30 cellular contexts compared by ENCODE assay signal in the genomic region with DNA sequence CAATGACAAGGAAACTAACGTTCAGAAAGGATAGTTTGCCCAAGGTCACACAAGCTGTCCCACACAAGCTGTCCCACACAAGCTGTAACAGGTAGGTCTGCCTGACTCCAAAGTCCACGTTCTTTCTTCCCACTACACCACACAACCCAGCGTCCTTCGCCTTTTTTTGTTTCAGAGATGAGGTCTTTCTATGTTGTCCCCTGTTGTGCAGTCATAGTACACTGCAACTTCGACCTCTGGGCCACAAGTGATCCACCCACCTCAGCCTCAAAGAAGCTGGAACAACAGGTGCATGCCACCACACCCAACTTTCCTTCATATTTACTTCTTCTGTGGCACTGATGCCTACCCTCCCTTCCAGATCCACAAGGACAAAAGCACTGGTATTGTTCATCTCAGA. TPM values are rescaled to one million over a fixed set of nuclear protein-coding genes. Genes with fewer than 3 reads are reported as not detected.
DNase-seq lines count a peak whose midpoint lies in the region; ATAC-seq, FAIRE-seq and TF ChIP-seq lines count a peak whose summit lies in the region.
"Had no signal": no experiment of that assay in that cellular context is flagged by ENCODE, and none has a peak within 500 bp of the region (broad histone marks: within the 10 kb centered on the region; RNA-seq: fewer than 3 reads in every experiment).

No MANE protein-coding gene starts in this region.

- peaks cover 17% of the 10 kb centered on the region for H3K27me3 Mint-ChIP-seq in activated CD4-positive, alpha-beta T cell treated with anti-CD3 and anti-CD28 coated beads, Interleukin-2, amount 10 ng/mL, durations not matched to agents 24 days and 14 days
- peaks cover 0 to 8% of the 10 kb centered on the region in 2 donors for H3K27me3 Mint-ChIP-seq in CD8-positive, alpha-beta memory T cell
- H3K27me3 Mint-ChIP-seq: IgD-negative memory B cell had no signal

- H3K4me3 Mint-ChIP-seq in activated CD4-positive, alpha-beta T cell treated with anti-CD3 and anti-CD28 coated beads, Interleukin-2, amount 10 ng/mL, durations not matched to agents 24 days and 14 days = peak overlapping the region; percentile 34
- H3K4me3 Mint-ChIP-seq in CD8-positive, alpha-beta memory T cell = no peak overlapping the region
- H3K4me3 Mint-ChIP-seq: IgD-negative memory B cell, neural crest cell had no signal

- H3K4me1 Mint-ChIP-seq in activated CD4-positive, alpha-beta T cell treated with anti-CD3 and anti-CD28 coated beads, Interleukin-2, amount 10 ng/mL, durations not matched to agents 24 days and 14 days = peaks cover 76% of the 10 kb centered on the region
- peaks cover 12 to 38% (median 12%) of the 10 kb centered on the region in 3 donors for H3K4me1 Mint-ChIP-seq in CD8-positive, alpha-beta memory T cell

- DNase-seq in activated CD4-positive, alpha-beta T cell treated with anti-CD3 and anti-CD28 coated beads, Interleukin-2, amount 10 ng/mL, durations not matched to agents 24 days and 14 days = no peak
- no peak for DNase-seq in activated CD4-positive, alpha-beta T cell treated with anti-CD3 and anti-CD28 coated beads, Interleukin-2, amount 50 U/mL, for 4 hours
- no peak for DNase-seq in GM12878 (ENCODE audit: low read depth, low spot score)
- peak; percentile 79 for DNase-seq in small intestine
- DNase-seq in body of pancreas = no peak
- DNase-seq in CD8-positive, alpha-beta memory T cell = no peak
- DNase-seq in hepatic stellate cell (ENCODE audit: low spot score) = no peak
- DNase-seq: activated CD4-positive, alpha-beta T cell treated with anti-CD3 and anti-CD28 coated beads for 48 hours; activated CD8-positive, alpha-beta memory T cell treated with anti-CD3 and anti-CD28 coated beads, Interleukin-2, amount 50 U/mL, for 4 hours; amygdala; DMS 273 treated with DMSO at 0.1 percent for 48 hours; effector CD4-positive, alpha-beta T cell; hypothalamus; NCI-H146; NCI-H226; NCI-H69; ovary; SHP77 treated with DMSO at 0.1 percent for 48 hours; stimulated activated naive CD4-positive, alpha-beta T cell; upper lobe of left lung; WERI-Rb-1 had no signal

- H3K27me3 ChIP-seq in GM12878 (replicated peaks in 1 of 2; ENCODE audit: control insufficient read depth in 2 of 2, insufficient read depth in 2 of 2, low read length in 1 of 2) = no peaks in the 10 kb centered on the region
- H3K27me3 ChIP-seq in small intestine (ENCODE audit: control insufficient read depth in 2 of 2, insufficient read depth in 2 of 2, low read length in 2 of 2) = no peaks in the 10 kb centered on the region
- no peaks in the 10 kb centered on the region for H3K27me3 ChIP-seq in body of pancreas
- H3K27me3 ChIP-seq in CD8-positive, alpha-beta memory T cell (ENCODE audit: insufficient read depth, low read length, poor library complexity, severe bottlenecking) = no peaks in the 10 kb centered on the region
- H3K27me3 ChIP-seq: breast epithelium, ovary, upper lobe of left lung had no signal

- BruUV-seq in GM12878 (replicated peaks; lab: Mats Ljungman, UMichigan) = no TSS peak

- intact Hi-C loops in activated CD4-positive, alpha-beta T cell treated with anti-CD3 and anti-CD28 coated beads, Interleukin-2, amount 10 ng/mL, durations not matched to agents 24 days and 14 days (cut with micrococcal nuclease) = loop anchor here (10.0 kb wide), 1 partner anchor 699 kb away; a partner anchor contains a TSS
- intact Hi-C loops in GM12878 (cut with micrococcal nuclease; ENCODE audit: unreplicated experiment) = no loop called here
- intact Hi-C loops in body of pancreas (cut with DNase I) = no loop called here

- RAD21 ChIA-PET in GM12878 (lab: Charles Lee; ENCODE audit: unreplicated experiment) = interaction anchor here (0.8 to 9.7 kb wide), 4 partner anchors 15 to 79 kb away, joined by 3 to 146 read pairs (median 92); no protein-coding TSS in a partner anchor

- H3K9me3 ChIP-seq in HEK293 (ENCODE audit: control insufficient read depth, insufficient read depth, low read depth, low read length) = no peaks in the 10 kb centered on the region
- H3K9me3 ChIP-seq in GM12878 (replicated peaks; ENCODE audit: control insufficient read depth, insufficient read depth, low read length) = no peaks in the 10 kb centered on the region
- H3K9me3 ChIP-seq in small intestine (ENCODE audit: control insufficient read depth, low read depth) = no peaks in the 10 kb centered on the region
- H3K9me3 ChIP-seq in body of pancreas = no peaks in the 10 kb centered on the region
- no peaks in the 10 kb centered on the region for H3K9me3 ChIP-seq in CD8-positive, alpha-beta memory T cell (ENCODE audit: low read length)
- H3K9me3 ChIP-seq: breast epithelium, ovary, upper lobe of left lung had no signal

- no peaks in the 10 kb centered on the region for H4K20me1 ChIP-seq in GM12878 (ENCODE audit: control insufficient read depth, insufficient read depth)

- H3K36me3 Mint-ChIP-seq in activated CD4-positive, alpha-beta T cell treated with anti-CD3 and anti-CD28 coated beads, Interleukin-2, amount 10 ng/mL, durations not matched to agents 24 days and 14 days (ENCODE audit: low read depth) = peaks cover 37% of the 10 kb centered on the region
- H3K36me3 Mint-ChIP-seq in CD8-positive, alpha-beta memory T cell = peaks cover 0 to 3% (median 0%) of the 10 kb centered on the region in 3 donors

- H3K4me2 ChIP-seq in GM12878 (ENCODE audit: control insufficient read depth, insufficient read depth) = peak overlapping the region; percentile 23

- H3K4me1 ChIP-seq in HEK293 (ENCODE audit: control insufficient read depth, insufficient read depth, low read length) (peaks cover 7% of the 10 kb centered on the region; the same call in 1 of the 2 replicates), GM12878 (ENCODE audit: control insufficient read depth, insufficient read depth, low read length) (peaks cover 76% of the 10 kb centered on the region), small intestine (ENCODE audit: control insufficient read depth in 2 of 2, insufficient read depth in 1 of 2, low read depth in 1 of 2, low read length in 1 of 2) (peaks cover 7 to 15% of the 10 kb centered on the region in 2 donors), body of pancreas (no peaks in the 10 kb centered on the region)
- H3K4me1 ChIP-seq in CD8-positive, alpha-beta memory T cell (ENCODE audit: insufficient read depth, low read length) = peaks cover 32% of the 10 kb centered on the region
- H3K4me1 ChIP-seq: breast epithelium, upper lobe of left lung had no signal

- TF ChIP-seq CTCF in HEK293 (tag by site-specific recombination; IDR thresholded peaks at IDR 0.05) (no peak), GM12878 (IDR thresholded peaks at IDR 0.05 in 2 of 3, conservative IDR thresholded peaks at IDR 0.05 in 1 of 3; ENCODE audit: control insufficient read depth in 2 of 3, extremely low read depth in 1 of 3, insufficient read depth in 1 of 3, low read depth in 3 of 3, low read length in 3 of 3) (no peak), body of pancreas (IDR thresholded peaks at IDR 0.05) (no peak)

- ATAC-seq in GM12878 = no peak
- no peak for ATAC-seq in body of pancreas
- ATAC-seq: activated naive CD4-positive, alpha-beta T cell treated with anti-CD3 and anti-CD28 coated beads, Interleukin-2, amount 50 U/mL, for 72 hours; HCT116; Panc1 had no signal

- TF ChIP-seq RAD21 in GM12878 (IDR thresholded peaks at IDR 0.05; ENCODE audit: insufficient read depth, low read depth, low read length) = no peak

- POLR2A ChIA-PET in HEK293 (lab: Yijun Ruan, JAX) = no interaction called here
- POLR2A ChIA-PET in GM12878 (lab: Charles Lee) = interaction anchor here (0.5 to 4.4 kb wide), 8 partner anchors 12 to 71 kb away, joined by 3 to 43 read pairs (median 4); a partner anchor contains a TSS
- POLR2A ChIA-PET in CD8-positive, alpha-beta memory T cell (lab: Charles Lee) = no interaction called here

- H3K27ac ChIP-seq in HEK293 (ENCODE audit: extremely low read depth, low read depth, low read length) (no peak overlapping the region), GM12878 (ENCODE audit: control insufficient read depth, insufficient read depth) (peak overlapping the region; percentile 25; the same call in 1 of the 2 replicates), small intestine (ENCODE audit: low read depth in 1 of 2, low read length in 1 of 2) (peak overlapping the region; percentile 47 to 78), body of pancreas (no peak overlapping the region)
- H3K27ac ChIP-seq in CD8-positive, alpha-beta memory T cell (ENCODE audit: low read depth, low read length) = no peak overlapping the region
- H3K27ac ChIP-seq: breast epithelium, ovary, upper lobe of left lung, WERI-Rb-1 had no signal

- H3K9ac ChIP-seq in GM12878 (ENCODE audit: control insufficient read depth, insufficient read depth, low read length) = no peak overlapping the region

- H3K4me3 ChIP-seq in HEK293 (ENCODE audit: low read depth, low read length) (no peak overlapping the region), GM12878 (no peak overlapping the region), small intestine (ENCODE audit: low read depth in 1 of 2, low read length in 2 of 2) (no peak overlapping the region), body of pancreas (no peak overlapping the region)
- H3K4me3 ChIP-seq in CD8-positive, alpha-beta memory T cell (ENCODE audit: low read length) = no peak overlapping the region
- H3K4me3 ChIP-seq: breast epithelium, lung, ovary, upper lobe of left lung had no signal

- TF ChIP-seq POLR2A in GM12878 (IDR thresholded peaks at IDR 0.05; ENCODE audit: low read depth, low read length) (no peak), body of pancreas (IDR thresholded peaks at IDR 0.05) (no peak)

- no peak overlapping the region for H3K27ac Mint-ChIP-seq in activated CD4-positive, alpha-beta T cell treated with anti-CD3 and anti-CD28 coated beads, Interleukin-2, amount 10 ng/mL, durations not matched to agents 24 days and 14 days
- peak overlapping the region in 1 of 8 donors; percentile 56 for H3K27ac Mint-ChIP-seq in CD8-positive, alpha-beta memory T cell
- H3K27ac Mint-ChIP-seq: activated naive CD4-positive, alpha-beta T cell treated with anti-CD3 and anti-CD28 coated beads, Interleukin-2, amount 50 U/mL, for 72 hours; activated T-helper 2 cell treated with anti-CD3 and anti-CD28 coated beads, Interferon-gamma antibody, Interleukin-2, Interleukin-4, amounts not matched to agents 10 μg/mL and 5 μg/mL and 100 μg/mL, durations not matched to agents 14 hours and 24 hours and 36 hours; IgD-negative memory B cell had no signal

- SMC1A ChIA-PET in GM12878 (lab: Charles Lee; ENCODE audit: uncharacterized antibody, unreplicated experiment) = interaction anchor here (1.1 to 14.6 kb wide), 9 partner anchors 15 to 145 kb away, joined by 3 to 283 read pairs (median 7); a partner anchor contains a TSS

- H3K36me3 ChIP-seq in HEK293 (ENCODE audit: control insufficient read depth in 2 of 2, insufficient read depth in 1 of 2, low read length in 2 of 2) (no peaks in the 10 kb centered on the region), GM12878 (ENCODE audit: control insufficient read depth in 2 of 2, insufficient read depth in 2 of 2, low read length in 1 of 2) (no peaks in the 10 kb centered on the region), small intestine (ENCODE audit: control insufficient read depth in 2 of 2, insufficient read depth in 2 of 2, low read length in 2 of 2) (no peaks in the 10 kb centered on the region), body of pancreas (replicated peaks in 1 of 2; ENCODE audit: insufficient read depth in 1 of 2, low read depth in 2 of 2) (no peaks in the 10 kb centered on the region)
- no peaks in the 10 kb centered on the region for H3K36me3 ChIP-seq in CD8-positive, alpha-beta memory T cell (ENCODE audit: insufficient read depth, low read length)
- H3K36me3 ChIP-seq: breast epithelium, ovary, upper lobe of left lung, WERI-Rb-1 had no signal

- H3K9me3 Mint-ChIP-seq in activated CD4-positive, alpha-beta T cell treated with anti-CD3 and anti-CD28 coated beads, Interleukin-2, amount 10 ng/mL, durations not matched to agents 24 days and 14 days = peaks cover 8% of the 10 kb centered on the region
- H3K9me3 Mint-ChIP-seq in CD8-positive, alpha-beta memory T cell = peaks cover 0 to 8% (median 5%) of the 10 kb centered on the region in 5 donors
- H3K9me3 Mint-ChIP-seq: neural crest cell had no signal

- peaks cover 64% of the 10 kb centered on the region for H3K79me2 ChIP-seq in GM12878 (ENCODE audit: control insufficient read depth, insufficient read depth, low read length)

- FAIRE-seq in GM12878 (lab: Jason Lieb, UNC) = no peak
- FAIRE-seq in small intestine (lab: Jason Lieb, UNC) = no peak

- CTCF ChIA-PET in HEK293 (lab: Yijun Ruan, JAX) = interaction anchor here (0.6 to 1.6 kb wide), 3 partner anchors 13 to 63 kb away, joined by 3 to 4 read pairs (median 4); no protein-coding TSS in a partner anchor
- CTCF ChIA-PET in GM12878 (lab: Yijun Ruan, JAX) = interaction anchor here (1.0 to 14.6 kb wide), 5 partner anchors 19 to 58 kb away, joined by 3 to 148 read pairs (median 3); a partner anchor contains a TSS
- CTCF ChIA-PET in CD8-positive, alpha-beta memory T cell (lab: Charles Lee) = no interaction called here

- WGBS in GM12878 (ENCODE audit: insufficient coverage, insufficient replicate concordance, low lambda C conversion rate, missing lambda C conversion rate) = 75% methylated on average over 5 of the region's 5 CpGs
- 26 to 68% (median 39%) methylated on average over 5 of the region's 5 CpGs for WGBS in small intestine, 3 donors
- WGBS in body of pancreas, 2 donors = 68 to 69% methylated on average over 5 of the region's 5 CpGs

- no peak overlapping the region for H2AFZ ChIP-seq in GM12878 (ENCODE audit: control insufficient read depth, low read depth, low read length)

- no peak for TF ChIP-seq EP300 in GM12878 (IDR thresholded peaks at IDR 0.05; ENCODE audit: borderline replicate concordance in 1 of 2, control insufficient read depth in 1 of 2, low read depth in 2 of 2, low read length in 2 of 2)

- in situ Hi-C loops in GM12878 (cut with MboI) = no loop called here

RNA-seq across cellular contexts. Expression of a gene that starts 21.4 kb away (rescaled TPM):
- 8.6 and 9.4 TPM in 2 replicates for total RNA-seq in activated CD4-positive, alpha-beta T cell treated with anti-CD3 and anti-CD28 coated beads, Interleukin-2, amount 10 ng/mL, durations not matched to agents 24 days and 14 days
- 21.2 and 21.5 TPM in 2 replicates for total RNA-seq in GM12878 (2013; cell fraction: nucleolus; rRNA removed)
- total RNA-seq in GM12878 (2014; rRNA removed) = 19.6 and 21.5 TPM in 2 replicates
- total RNA-seq in GM12878 (2014; rRNA removed; fragmentation: Illumina TruSeq; extraction: Trizol) = 15.3 and 16.0 TPM in 2 replicates
- 16.1 and 16.6 TPM in 2 replicates for total RNA-seq in GM12878 (2021)
- 5.7 TPM for polyA plus RNA-seq in GM12878 (2011; ENCODE audit: low read depth)
- 11.0 and 11.6 TPM in 2 replicates for polyA plus RNA-seq in GM12878 (2011; rRNA removed)
- 8.3 and 9.8 TPM in 2 replicates for polyA plus RNA-seq in GM12878 (2011; cell fraction: cytosol; rRNA removed)
- 6.7 and 6.8 TPM in 2 replicates for polyA plus RNA-seq in GM12878 (2011; cell fraction: nucleus; rRNA removed)
- 7.1 and 8.3 TPM in 2 replicates for polyA plus RNA-seq in GM12878 (2012)
- polyA plus RNA-seq in GM12878 (2014; fragmentation: Illumina TruSeq; extraction: Trizol) = 12.1 and 12.7 TPM in 2 replicates
- 10 to 100 TPM in 1 of 2 experiments, 1 to 10 TPM in 1; 7.9 to 21.2 TPM for polyA plus RNA-seq in GM12878 (2014; fragmentation: Nextera tagmentation; extraction: Ambion mirVana)
- 8.7 and 9.0 TPM in 2 replicates for polyA plus RNA-seq in GM12878 (2014; rRNA removed)
- polyA plus RNA-seq in GM12878 (2016; fragmentation: Nextera tagmentation; extraction: Ambion mirVana) = 10 to 100 TPM; 15.4 to 15.9 TPM
- 19.7 and 20.8 TPM in 2 replicates for polyA minus RNA-seq in GM12878 (2011; rRNA and poly(A)+ RNA removed)
- 4.5 and 6.0 TPM in 2 replicates for polyA minus RNA-seq in GM12878 (2011; cell fraction: cytosol; rRNA and poly(A)+ RNA removed)
- polyA minus RNA-seq in GM12878 (2011; cell fraction: nucleus; rRNA and poly(A)+ RNA removed) = 7.9 and 11.9 TPM in 2 replicates
- 10 to 100 TPM in 2 of 3 donors, 1 to 10 TPM in 1; 4.9 to 15.9 (median 11.2) TPM for polyA plus RNA-seq in small intestine
- 1 to 10 TPM in 1 of 2 donors, under 1 TPM in 1; 0.66 to 1.8 TPM for total RNA-seq in body of pancreas
- total RNA-seq in CD8-positive, alpha-beta memory T cell = 1 to 10 TPM; 1.1 TPM
- polyA plus RNA-seq in CD8-positive, alpha-beta memory T cell = 0.17 TPM
- polyA plus RNA-seq: IgD-negative memory B cell had no signal

Comparison
In these comparisons a context has a peak if more than half of its experiments do, and no peak if none do; other contexts are left out.
1. H3K27ac ChIP-seq: peak in GM12878 (single experiment) and small intestine (2 of 2); none in HEK293 (single experiment), body of pancreas (0 of 4) and CD8-positive, alpha-beta memory T cell (single experiment).